In the genomic region with DNA sequence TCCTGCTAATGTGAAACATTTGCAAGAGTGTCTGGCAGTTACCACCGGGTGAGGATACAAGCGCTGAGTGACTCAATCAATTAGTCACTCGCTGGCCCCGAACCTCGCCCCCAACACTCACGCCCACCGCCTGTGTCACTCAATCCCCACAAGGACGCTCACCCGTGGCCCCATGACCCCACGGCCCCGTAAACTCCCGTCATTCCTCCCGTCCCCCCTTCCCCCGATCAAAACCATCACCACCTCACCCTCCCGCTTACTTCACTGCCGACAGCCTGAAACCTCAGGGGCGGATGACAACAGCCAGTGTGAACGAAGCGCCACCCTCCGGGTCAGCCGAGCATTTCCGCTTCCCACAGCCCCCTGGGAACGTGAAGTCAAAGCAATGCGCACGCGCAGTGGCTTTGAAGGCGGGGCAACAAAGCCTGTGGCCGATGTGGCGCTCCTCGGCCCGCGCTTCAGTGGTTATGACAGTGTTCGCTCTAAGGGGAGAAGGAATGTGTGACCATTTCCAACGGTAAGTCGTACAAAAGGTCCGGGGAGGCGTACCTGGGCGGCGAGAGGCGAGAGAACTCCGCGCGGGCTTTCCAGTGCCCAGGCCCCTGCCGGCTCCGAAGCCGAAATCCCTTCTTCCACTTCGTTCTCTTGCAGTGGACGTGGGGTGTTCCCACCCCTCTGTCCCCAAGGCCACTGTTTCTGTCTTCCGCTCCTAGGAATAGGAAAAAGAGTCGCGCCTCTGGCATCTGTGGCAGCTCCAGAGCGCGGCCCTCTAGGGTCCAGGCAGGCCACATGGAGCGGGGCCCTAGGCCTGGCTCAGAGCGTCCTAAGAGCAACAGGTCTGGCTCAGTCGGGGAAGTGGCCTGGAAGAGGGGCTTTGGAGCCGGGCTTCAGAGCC, we compare ENCODE assay signal across 1 cellular context.
TF ChIP-seq lines count a peak whose summit lies in the region.

A gene (minus strand): TSS at position 311 of the 895 bp plus-strand sequence. CDS start 3,334 bp downstream, outside the sequence.

TF ChIP-seq in HepG2, 621 proteins besides CTCF, POLR2A, EP300 and RAD21 (continued from another document and continues in another):
- TF ChIP-seq, protein P1, sequence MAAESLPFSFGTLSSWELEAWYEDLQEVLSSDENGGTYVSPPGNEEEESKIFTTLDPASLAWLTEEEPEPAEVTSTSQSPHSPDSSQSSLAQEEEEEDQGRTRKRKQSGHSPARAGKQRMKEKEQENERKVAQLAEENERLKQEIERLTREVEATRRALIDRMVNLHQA (CRISPR knock-in tag; IDR thresholded peaks at IDR 0.05): no peak
- no peak for TF ChIP-seq FOXJ3 (CRISPR knock-in tag; IDR thresholded peaks at IDR 0.05; ENCODE audit: borderline replicate concordance)
- no peak for TF ChIP-seq TARDBP (CRISPR knock-in tag; IDR thresholded peaks at IDR 0.05)
- TF ChIP-seq, protein P2, sequence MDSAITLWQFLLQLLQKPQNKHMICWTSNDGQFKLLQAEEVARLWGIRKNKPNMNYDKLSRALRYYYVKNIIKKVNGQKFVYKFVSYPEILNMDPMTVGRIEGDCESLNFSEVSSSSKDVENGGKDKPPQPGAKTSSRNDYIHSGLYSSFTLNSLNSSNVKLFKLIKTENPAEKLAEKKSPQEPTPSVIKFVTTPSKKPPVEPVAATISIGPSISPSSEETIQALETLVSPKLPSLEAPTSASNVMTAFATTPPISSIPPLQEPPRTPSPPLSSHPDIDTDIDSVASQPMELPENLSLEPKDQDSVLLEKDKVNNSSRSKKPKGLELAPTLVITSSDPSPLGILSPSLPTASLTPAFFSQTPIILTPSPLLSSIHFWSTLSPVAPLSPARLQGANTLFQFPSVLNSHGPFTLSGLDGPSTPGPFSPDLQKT (CRISPR knock-in tag; IDR thresholded peaks at IDR 0.05; ENCODE audit: borderline replicate concordance): no peak
- no peak for TF ChIP-seq HOXD1 (CRISPR knock-in tag; IDR thresholded peaks at IDR 0.05)
- TF ChIP-seq ZBTB7A (CRISPR knock-in tag; IDR thresholded peaks at IDR 0.05): no peak
- no peak for TF ChIP-seq PHF5A (CRISPR knock-in tag; IDR thresholded peaks at IDR 0.05; ENCODE audit: low read depth, unreplicated experiment)
- no peak for TF ChIP-seq MEIS1 (CRISPR knock-in tag; IDR thresholded peaks at IDR 0.05; ENCODE audit: borderline replicate concordance)
- no peak for TF ChIP-seq FIP1L1 (IDR thresholded peaks at IDR 0.05; ENCODE audit: borderline replicate concordance, insufficient read depth, low read depth, low read length)
- TF ChIP-seq SOX13 (IDR thresholded peaks at IDR 0.05): no peak
- no peak for TF ChIP-seq SOX13 (CRISPR knock-in tag; conservative IDR thresholded peaks at IDR 0.05 in 1 of 2, IDR thresholded peaks at IDR 0.05 in 1 of 2)
- TF ChIP-seq, protein P3, sequence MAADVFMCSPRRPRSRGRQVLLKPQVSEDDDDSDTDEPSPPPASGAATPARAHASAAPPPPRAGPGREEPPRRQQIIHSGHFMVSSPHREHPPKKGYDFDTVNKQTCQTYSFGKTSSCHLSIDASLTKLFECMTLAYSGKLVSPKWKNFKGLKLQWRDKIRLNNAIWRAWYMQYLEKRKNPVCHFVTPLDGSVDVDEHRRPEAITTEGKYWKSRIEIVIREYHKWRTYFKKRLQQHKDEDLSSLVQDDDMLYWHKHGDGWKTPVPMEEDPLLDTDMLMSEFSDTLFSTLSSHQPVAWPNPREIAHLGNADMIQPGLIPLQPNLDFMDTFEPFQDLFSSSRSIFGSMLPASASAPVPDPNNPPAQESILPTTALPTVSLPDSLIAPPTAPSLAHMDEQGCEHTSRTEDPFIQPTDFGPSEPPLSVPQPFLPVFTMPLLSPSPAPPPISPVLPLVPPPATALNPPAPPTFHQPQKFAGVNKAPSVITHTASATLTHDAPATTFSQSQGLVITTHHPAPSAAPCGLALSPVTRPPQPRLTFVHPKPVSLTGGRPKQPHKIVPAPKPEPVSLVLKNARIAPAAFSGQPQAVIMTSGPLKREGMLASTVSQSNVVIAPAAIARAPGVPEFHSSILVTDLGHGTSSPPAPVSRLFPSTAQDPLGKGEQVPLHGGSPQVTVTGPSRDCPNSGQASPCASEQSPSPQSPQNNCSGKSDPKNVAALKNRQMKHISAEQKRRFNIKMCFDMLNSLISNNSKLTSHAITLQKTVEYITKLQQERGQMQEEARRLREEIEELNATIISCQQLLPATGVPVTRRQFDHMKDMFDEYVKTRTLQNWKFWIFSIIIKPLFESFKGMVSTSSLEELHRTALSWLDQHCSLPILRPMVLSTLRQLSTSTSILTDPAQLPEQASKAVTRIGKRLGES (CRISPR knock-in tag; IDR thresholded peaks at IDR 0.05; ENCODE audit: borderline replicate concordance): no peak
- TF ChIP-seq ZNF839 (CRISPR knock-in tag; IDR thresholded peaks at IDR 0.05; ENCODE audit: borderline replicate concordance): no peak
- no peak for TF ChIP-seq RELA (CRISPR knock-in tag; IDR thresholded peaks at IDR 0.05)
- TF ChIP-seq CHD2 (IDR thresholded peaks at IDR 0.05; ENCODE audit: low read depth, low read length): no peak
- TF ChIP-seq, protein P4, sequence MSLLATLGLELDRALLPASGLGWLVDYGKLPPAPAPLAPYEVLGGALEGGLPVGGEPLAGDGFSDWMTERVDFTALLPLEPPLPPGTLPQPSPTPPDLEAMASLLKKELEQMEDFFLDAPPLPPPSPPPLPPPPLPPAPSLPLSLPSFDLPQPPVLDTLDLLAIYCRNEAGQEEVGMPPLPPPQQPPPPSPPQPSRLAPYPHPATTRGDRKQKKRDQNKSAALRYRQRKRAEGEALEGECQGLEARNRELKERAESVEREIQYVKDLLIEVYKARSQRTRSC (CRISPR knock-in tag; IDR thresholded peaks at IDR 0.05; ENCODE audit: low read depth): no peak
- peak; percentile 66 for TF ChIP-seq PHF20 (CRISPR knock-in tag; IDR thresholded peaks at IDR 0.05)
- no peak for TF ChIP-seq KLF13 (CRISPR knock-in tag; IDR thresholded peaks at IDR 0.05)
- no peak for TF ChIP-seq MTA1 (CRISPR knock-in tag; IDR thresholded peaks at IDR 0.05; ENCODE audit: borderline replicate concordance)
- TF ChIP-seq PCBP1 (IDR thresholded peaks at IDR 0.05; ENCODE audit: borderline replicate concordance, low read depth, low read length): 0 out of 2 replicates have a peak, but pooled peaks have one; percentile 52
- TF ChIP-seq ZNF841 (CRISPR knock-in tag; IDR thresholded peaks at IDR 0.05; ENCODE audit: borderline replicate concordance): no peak
- no peak for TF ChIP-seq JARID2 (CRISPR knock-in tag; IDR thresholded peaks at IDR 0.05; ENCODE audit: insufficient replicate concordance)
- TF ChIP-seq ZNF562 (CRISPR knock-in tag; IDR thresholded peaks at IDR 0.05; ENCODE audit: borderline replicate concordance): no peak
- TF ChIP-seq ZSCAN25 (CRISPR knock-in tag; IDR thresholded peaks at IDR 0.05): no peak
- TF ChIP-seq YY1 (IDR thresholded peaks at IDR 0.05; ENCODE audit: insufficient read depth, insufficient replicate concordance, low read depth, low read length): peak; percentile 15
- TF ChIP-seq NFE2 (CRISPR knock-in tag; IDR thresholded peaks at IDR 0.05): no peak
- no peak for TF ChIP-seq ZNF780A (CRISPR knock-in tag; IDR thresholded peaks at IDR 0.05)
- TF ChIP-seq ESRRA (CRISPR knock-in tag; IDR thresholded peaks at IDR 0.05; ENCODE audit: low read depth): no peak; the same call in 1 of the 2 replicates
- peak; percentile 73 for TF ChIP-seq THAP11 (CRISPR knock-in tag; IDR thresholded peaks at IDR 0.05)
- TF ChIP-seq, protein P5, sequence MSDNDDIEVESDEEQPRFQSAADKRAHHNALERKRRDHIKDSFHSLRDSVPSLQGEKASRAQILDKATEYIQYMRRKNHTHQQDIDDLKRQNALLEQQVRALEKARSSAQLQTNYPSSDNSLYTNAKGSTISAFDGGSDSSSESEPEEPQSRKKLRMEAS (IDR thresholded peaks at IDR 0.05): no peak
- no peak for TF ChIP-seq ZFP37 (CRISPR knock-in tag; IDR thresholded peaks at IDR 0.05; ENCODE audit: borderline replicate concordance)
- TF ChIP-seq KAT2B (IDR thresholded peaks at IDR 0.05; ENCODE audit: borderline replicate concordance, low read depth, low read length): no peak
- TF ChIP-seq NR2F6 (IDR thresholded peaks at IDR 0.05): peak; percentile 33; the same call in 1 of the 2 replicates
- TF ChIP-seq NR2F6 (CRISPR knock-in tag; IDR thresholded peaks at IDR 0.05): peak; percentile 39; the same call in 1 of the 2 replicates
- no peak for TF ChIP-seq GTF3A (CRISPR knock-in tag; conservative IDR thresholded peaks at IDR 0.05)
- 0 out of 2 replicates have a peak, but pooled peaks have one; percentile 56 for TF ChIP-seq KMT2A (CRISPR knock-in tag; IDR thresholded peaks at IDR 0.05)
- TF ChIP-seq PRPF4 (IDR thresholded peaks at IDR 0.05; ENCODE audit: low read depth, low read length, poor library complexity, severe bottlenecking): no peak
- peak; percentile 40; the same call in 1 of the 2 replicates for TF ChIP-seq MYC (CRISPR knock-in tag; IDR thresholded peaks at IDR 0.05; ENCODE audit: borderline replicate concordance)
- no peak for TF ChIP-seq NONO (IDR thresholded peaks at IDR 0.05)
- TF ChIP-seq NONO (CRISPR knock-in tag; conservative IDR thresholded peaks at IDR 0.05): peak; percentile 63
- TF ChIP-seq ZFP41 (CRISPR knock-in tag; IDR thresholded peaks at IDR 0.05; ENCODE audit: borderline replicate concordance): no peak
- no peak for TF ChIP-seq NFYB (CRISPR knock-in tag; IDR thresholded peaks at IDR 0.05)
- TF ChIP-seq ZNF549 (CRISPR knock-in tag; IDR thresholded peaks at IDR 0.05): no peak
- peak; percentile 22; the same call in 1 of the 2 replicates for TF ChIP-seq CREB1 (IDR thresholded peaks at IDR 0.05)
- 0 out of 2 replicates have a peak, but pooled peaks have one; percentile 35 for TF ChIP-seq CREB1 (CRISPR knock-in tag; IDR thresholded peaks at IDR 0.05)
- TF ChIP-seq ZNF660 (CRISPR knock-in tag; IDR thresholded peaks at IDR 0.05; ENCODE audit: borderline replicate concordance, low read depth): no peak
- TF ChIP-seq RCOR2 (CRISPR knock-in tag; IDR thresholded peaks at IDR 0.05): no peak
- TF ChIP-seq, protein P6, sequence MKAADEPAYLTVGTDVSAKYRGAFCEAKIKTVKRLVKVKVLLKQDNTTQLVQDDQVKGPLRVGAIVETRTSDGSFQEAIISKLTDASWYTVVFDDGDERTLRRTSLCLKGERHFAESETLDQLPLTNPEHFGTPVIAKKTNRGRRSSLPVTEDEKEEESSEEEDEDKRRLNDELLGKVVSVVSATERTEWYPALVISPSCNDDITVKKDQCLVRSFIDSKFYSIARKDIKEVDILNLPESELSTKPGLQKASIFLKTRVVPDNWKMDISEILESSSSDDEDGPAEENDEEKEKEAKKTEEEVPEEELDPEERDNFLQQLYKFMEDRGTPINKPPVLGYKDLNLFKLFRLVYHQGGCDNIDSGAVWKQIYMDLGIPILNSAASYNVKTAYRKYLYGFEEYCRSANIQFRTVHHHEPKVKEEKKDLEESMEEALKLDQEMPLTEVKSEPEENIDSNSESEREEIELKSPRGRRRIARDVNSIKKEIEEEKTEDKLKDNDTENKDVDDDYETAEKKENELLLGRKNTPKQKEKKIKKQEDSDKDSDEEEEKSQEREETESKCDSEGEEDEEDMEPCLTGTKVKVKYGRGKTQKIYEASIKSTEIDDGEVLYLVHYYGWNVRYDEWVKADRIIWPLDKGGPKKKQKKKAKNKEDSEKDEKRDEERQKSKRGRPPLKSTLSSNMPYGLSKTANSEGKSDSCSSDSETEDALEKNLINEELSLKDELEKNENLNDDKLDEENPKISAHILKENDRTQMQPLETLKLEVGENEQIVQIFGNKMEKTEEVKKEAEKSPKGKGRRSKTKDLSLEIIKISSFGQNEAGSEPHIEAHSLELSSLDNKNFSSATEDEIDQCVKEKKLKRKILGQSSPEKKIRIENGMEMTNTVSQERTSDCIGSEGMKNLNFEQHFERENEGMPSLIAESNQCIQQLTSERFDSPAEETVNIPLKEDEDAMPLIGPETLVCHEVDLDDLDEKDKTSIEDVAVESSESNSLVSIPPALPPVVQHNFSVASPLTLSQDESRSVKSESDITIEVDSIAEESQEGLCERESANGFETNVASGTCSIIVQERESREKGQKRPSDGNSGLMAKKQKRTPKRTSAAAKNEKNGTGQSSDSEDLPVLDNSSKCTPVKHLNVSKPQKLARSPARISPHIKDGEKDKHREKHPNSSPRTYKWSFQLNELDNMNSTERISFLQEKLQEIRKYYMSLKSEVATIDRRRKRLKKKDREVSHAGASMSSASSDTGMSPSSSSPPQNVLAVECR (CRISPR knock-in tag; IDR thresholded peaks at IDR 0.05; ENCODE audit: borderline replicate concordance): peak; percentile 86; the same call in 1 of the 2 replicates
- no peak; the same call in 1 of the 2 replicates for TF ChIP-seq RXRA (CRISPR knock-in tag; IDR thresholded peaks at IDR 0.05)
- TF ChIP-seq ZNF10 (CRISPR knock-in tag; IDR thresholded peaks at IDR 0.05; ENCODE audit: borderline replicate concordance, low read depth): no peak
- TF ChIP-seq ZNF674 (CRISPR knock-in tag; IDR thresholded peaks at IDR 0.05; ENCODE audit: low read depth): no peak
- no peak for TF ChIP-seq ZNF670 (CRISPR knock-in tag; IDR thresholded peaks at IDR 0.05; ENCODE audit: borderline replicate concordance)
- no peak for TF ChIP-seq ZNF891 (CRISPR knock-in tag; IDR thresholded peaks at IDR 0.05)
- TF ChIP-seq, protein P7, sequence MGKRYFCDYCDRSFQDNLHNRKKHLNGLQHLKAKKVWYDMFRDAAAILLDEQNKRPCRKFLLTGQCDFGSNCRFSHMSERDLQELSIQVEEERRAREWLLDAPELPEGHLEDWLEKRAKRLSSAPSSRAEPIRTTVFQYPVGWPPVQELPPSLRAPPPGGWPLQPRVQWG (CRISPR knock-in tag; IDR thresholded peaks at IDR 0.05; ENCODE audit: borderline replicate concordance, low read depth): no peak
- TF ChIP-seq, protein P8, sequence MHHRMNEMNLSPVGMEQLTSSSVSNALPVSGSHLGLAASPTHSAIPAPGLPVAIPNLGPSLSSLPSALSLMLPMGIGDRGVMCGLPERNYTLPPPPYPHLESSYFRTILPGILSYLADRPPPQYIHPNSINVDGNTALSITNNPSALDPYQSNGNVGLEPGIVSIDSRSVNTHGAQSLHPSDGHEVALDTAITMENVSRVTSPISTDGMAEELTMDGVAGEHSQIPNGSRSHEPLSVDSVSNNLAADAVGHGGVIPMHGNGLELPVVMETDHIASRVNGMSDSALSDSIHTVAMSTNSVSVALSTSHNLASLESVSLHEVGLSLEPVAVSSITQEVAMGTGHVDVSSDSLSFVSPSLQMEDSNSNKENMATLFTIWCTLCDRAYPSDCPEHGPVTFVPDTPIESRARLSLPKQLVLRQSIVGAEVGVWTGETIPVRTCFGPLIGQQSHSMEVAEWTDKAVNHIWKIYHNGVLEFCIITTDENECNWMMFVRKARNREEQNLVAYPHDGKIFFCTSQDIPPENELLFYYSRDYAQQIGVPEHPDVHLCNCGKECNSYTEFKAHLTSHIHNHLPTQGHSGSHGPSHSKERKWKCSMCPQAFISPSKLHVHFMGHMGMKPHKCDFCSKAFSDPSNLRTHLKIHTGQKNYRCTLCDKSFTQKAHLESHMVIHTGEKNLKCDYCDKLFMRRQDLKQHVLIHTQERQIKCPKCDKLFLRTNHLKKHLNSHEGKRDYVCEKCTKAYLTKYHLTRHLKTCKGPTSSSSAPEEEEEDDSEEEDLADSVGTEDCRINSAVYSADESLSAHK (CRISPR knock-in tag; IDR thresholded peaks at IDR 0.05; ENCODE audit: borderline replicate concordance): no peak
